In genomic region chr18:29501952-29502351, GRCh38 we compare ENCODE assay signal across 17 cellular contexts.
A peak's percentile ranks its signal among the peaks of the same experiment; 100 is the strongest.
DNase-seq lines count a peak whose midpoint lies in the region; ATAC-seq and TF ChIP-seq lines count a peak whose summit lies in the region.
"Had no signal": no experiment of that assay in that cellular context is flagged by ENCODE, and none has a peak within 500 bp of the region (broad histone marks: within the 10 kb centered on the region; RNA-seq: fewer than 3 reads in every experiment).

No MANE protein-coding gene starts in this region.

- no peak overlapping the region for H3K4me3 ChIP-seq in A673 (ENCODE audit: low read depth, low read length, poor library complexity, severe bottlenecking)
- H3K4me3 ChIP-seq in astrocyte of the cerebellum (ENCODE audit: low read depth, low read length): no peak overlapping the region
- H3K4me3 ChIP-seq: GM12878, spleen had no signal

- CTCF ChIA-PET in A673 (lab: Charles Lee): no interaction called here

- no peaks in the 10 kb centered on the region for H3K27me3 Mint-ChIP-seq in HFFc6 (ENCODE audit: insufficient read depth)
- H3K27me3 Mint-ChIP-seq: activated CD4-positive, alpha-beta memory T cell treated with anti-CD3 and anti-CD28 coated beads, Interleukin-2, amount 10 ng/mL, durations not matched to agents 7 days and 5 days had no signal

- H3K36me3 Mint-ChIP-seq in HFFc6 (ENCODE audit: low read depth): 0 out of 2 replicates have a peak, but pooled peaks cover 4% of the 10 kb centered on the region
- H3K36me3 Mint-ChIP-seq: brain had no signal

- peaks cover 14% of the 10 kb centered on the region for H3K4me1 Mint-ChIP-seq in HFFc6 (ENCODE audit: low read depth)
- H3K4me1 Mint-ChIP-seq: activated CD4-positive, alpha-beta memory T cell treated with anti-CD3 and anti-CD28 coated beads, Interleukin-2, amount 10 ng/mL, durations not matched to agents 7 days and 5 days; brain; neural crest cell had no signal

- DNase-seq in A673 (ENCODE audit: low spot score): peak; percentile 39
- peak; percentile 72 for DNase-seq in HFFc6
- peak; percentile 27 for DNase-seq in astrocyte of the cerebellum (ENCODE audit: low read depth)
- peak; percentile 2 for DNase-seq in hepatic stellate cell (ENCODE audit: low spot score)
- DNase-seq in NCI-H146 treated with DMSO at 0.1 percent for 48 hours (lab: John Stamatoyannopoulos, UW; ENCODE audit: unreplicated experiment): no peak
- DNase-seq: activated CD4-positive, alpha-beta memory T cell treated with anti-CD3 and anti-CD28 coated beads, Interleukin-2, amount 10 ng/mL, durations not matched to agents 7 days and 5 days; effector memory CD4-positive, alpha-beta T cell; KG1; NCI-H2029; NCI-H82; spleen had no signal

- no peaks in the 10 kb centered on the region for H3K27me3 ChIP-seq in A673 (replicated peaks; ENCODE audit: insufficient read depth, low read depth, low read length, poor library complexity)
- H3K27me3 ChIP-seq: spleen had no signal

- H3K27ac Mint-ChIP-seq in HFFc6: peak overlapping the region; percentile 45
- H3K27ac Mint-ChIP-seq: activated CD4-positive, alpha-beta memory T cell treated with anti-CD3 and anti-CD28 coated beads, Interleukin-2, amount 10 ng/mL, durations not matched to agents 7 days and 5 days; brain had no signal

- H3K36me3 ChIP-seq in A673 (ENCODE audit: insufficient read depth, low read length, poor library complexity, severe bottlenecking): no peaks in the 10 kb centered on the region
- H3K36me3 ChIP-seq: spleen had no signal

- no peaks in the 10 kb centered on the region for H3K9me3 Mint-ChIP-seq in HFFc6
- H3K9me3 Mint-ChIP-seq: neural crest cell had no signal

- no peaks in the 10 kb centered on the region for H3K9me3 ChIP-seq in A673 (ENCODE audit: low read depth, low read length, poor library complexity, severe bottlenecking)
- H3K9me3 ChIP-seq: spleen had no signal

- ATAC-seq in HG02840 (IDR thresholded peaks at IDR 0.05; ENCODE audit: low FRiP score, unreplicated experiment) (no peak), GM18868 (IDR thresholded peaks at IDR 0.05; ENCODE audit: unreplicated experiment) (no peak), GM18909 (IDR thresholded peaks at IDR 0.05; ENCODE audit: poor library complexity, unreplicated experiment) (no peak)
- ATAC-seq: GM12878 had no signal

- TF ChIP-seq CTCF in A673 (conservative IDR thresholded peaks at IDR 0.05; ENCODE audit: low read depth, low read length) (no peak), HFFc6 (IDR thresholded peaks at IDR 0.05) (no peak), astrocyte of the cerebellum (IDR thresholded peaks at IDR 0.05; ENCODE audit: low read depth, low read length, missing control alignments) (no peak)

- POLR2A ChIA-PET in A673 (lab: Charles Lee; ENCODE audit: low non-redundant PET): no interaction called here

- in situ Hi-C loops in astrocyte of the cerebellum (cut with HindIII; ENCODE audit: low sequenced_read_pairs): no loop called here

- no peak overlapping the region for H3K27ac ChIP-seq in A673 (ENCODE audit: low read depth, low read length, poor library complexity, severe bottlenecking)
- H3K27ac ChIP-seq: spleen had no signal

- H3K4me1 ChIP-seq in A673 (ENCODE audit: insufficient read depth, low read length, poor library complexity, severe bottlenecking): no peaks in the 10 kb centered on the region
- H3K4me1 ChIP-seq: spleen had no signal

- intact Hi-C loops in A673 (cut with micrococcal nuclease; ENCODE audit: unreplicated experiment): no loop called here

- no peak overlapping the region for H3K4me3 Mint-ChIP-seq in HFFc6
- H3K4me3 Mint-ChIP-seq: activated CD4-positive, alpha-beta memory T cell treated with anti-CD3 and anti-CD28 coated beads, Interleukin-2, amount 10 ng/mL, durations not matched to agents 7 days and 5 days; brain; neural crest cell had no signal

- BruUV-seq in A673 (replicated peaks; lab: Mats Ljungman, UMichigan): no TSS peak
